Comparison of ENCODE assay signal across 8 cellular contexts in genomic region chr19:17757125-17757524, GRCh38. TPM values are rescaled to one million over a fixed set of nuclear protein-coding genes. Genes with fewer than 3 reads are reported as not detected.
A peak's percentile ranks its signal among the peaks of the same experiment; 100 is the strongest.
DNase-seq lines count a peak whose midpoint lies in the region; ATAC-seq lines count a peak whose summit lies in the region.

No MANE protein-coding gene starts in this region.

- peak; percentile 93 for DNase-seq in DMS 273 (lab: John Stamatoyannopoulos, UW; ENCODE audit: unreplicated experiment)
- peak; percentile 78 for DNase-seq in NCI-H226
- DNase-seq in dermis blood vessel endothelial cell = peak; percentile 57
- peak; percentile 82 for DNase-seq in occipital lobe (lab: John Stamatoyannopoulos, UW)
- DNase-seq in NCI-H146 treated with DMSO at 0.1 percent for 48 hours (lab: John Stamatoyannopoulos, UW; ENCODE audit: unreplicated experiment) = no peak
- DNase-seq in activated CD4-positive, CD25-positive, alpha-beta regulatory T cell (lab: John Stamatoyannopoulos, UW) = no peak
- no peak for DNase-seq in sciatic nerve (ENCODE audit: low spot score)

- no peak for ATAC-seq in GM21526 (IDR thresholded peaks at IDR 0.05; ENCODE audit: low FRiP score, unreplicated experiment)
- ATAC-seq in sciatic nerve = no peak

- intact Hi-C loops in sciatic nerve (cut with DNase I) = no loop called here

RNA-seq across cellular contexts. Expression of gene FCHO1, which starts 5.8 kb away (rescaled TPM):
- 0.51 and 0.56 TPM in 2 replicates for total RNA-seq in dermis blood vessel endothelial cell
- 24.6 TPM for total RNA-seq in occipital lobe
- 6.1 TPM for total RNA-seq in sciatic nerve

RNA-seq across cellular contexts. Expression of gene B3GNT3, which starts 37.8 kb away (rescaled TPM):
- 0.42 TPM in 1 of 2 replicates, not detected in the other for total RNA-seq in dermis blood vessel endothelial cell
- total RNA-seq in occipital lobe = not detected
- total RNA-seq in sciatic nerve = 0.58 TPM

RNA-seq across cellular contexts. Expression of gene MAP1S, which starts 37.8 kb away (rescaled TPM):
- total RNA-seq in dermis blood vessel endothelial cell = 47.8 and 81.4 TPM in 2 replicates
- 42.0 TPM for total RNA-seq in occipital lobe
- 55.8 TPM for total RNA-seq in sciatic nerve

Comparison
In these comparisons a context has a peak if more than half of its experiments do, and no peak if none do; other contexts are left out.
1. DNase-seq: peak in DMS 273 (single experiment), NCI-H226 (single experiment), dermis blood vessel endothelial cell (single experiment) and occipital lobe (single experiment); none in NCI-H146 treated with DMSO at 0.1 percent for 48 hours (single experiment), activated CD4-positive, CD25-positive, alpha-beta regulatory T cell (0 of 4) and sciatic nerve (single experiment).